ENCODE assay signal across 8 cellular contexts in the genomic region with DNA sequence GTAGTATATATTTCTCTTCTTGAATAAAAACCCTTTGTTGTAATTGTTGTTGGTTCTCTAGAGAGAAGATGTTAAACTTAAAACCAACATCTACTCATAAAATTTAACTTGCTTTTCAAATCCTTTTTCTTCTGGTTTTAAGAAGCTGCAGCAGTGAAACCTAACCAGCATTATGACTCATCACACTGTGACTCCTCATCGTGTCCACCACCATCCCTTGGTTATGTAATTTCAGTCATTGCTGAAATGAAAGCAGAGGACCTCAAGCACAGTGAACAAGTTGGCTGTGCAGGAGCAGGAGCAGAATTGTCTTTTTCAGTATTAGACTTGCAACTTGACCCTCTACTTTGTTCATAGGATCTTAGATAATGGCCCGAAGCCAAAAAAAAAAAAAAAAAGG.
A peak's percentile ranks its signal among the peaks of the same experiment; 100 is the strongest.
DNase-seq lines count a peak whose midpoint lies in the region; ATAC-seq and TF ChIP-seq lines count a peak whose summit lies in the region.

No MANE protein-coding gene starts in this region.

- H3K27ac ChIP-seq in upper lobe of right lung, result no peak overlapping the region

- no peak overlapping the region for H3K4me3 ChIP-seq in upper lobe of right lung

- ATAC-seq in GM19463 (IDR thresholded peaks at IDR 0.05; ENCODE audit: unreplicated experiment) (peak; percentile 100), HG03378 (IDR thresholded peaks at IDR 0.05; ENCODE audit: unreplicated experiment) (peak; percentile 99), upper lobe of right lung (peak; percentile 88)

- H3K36me3 ChIP-seq in upper lobe of right lung, result no peaks in the 10 kb centered on the region

- TF ChIP-seq CTCF in upper lobe of right lung (IDR thresholded peaks at IDR 0.05), result no peak

- no peaks in the 10 kb centered on the region for H3K27me3 ChIP-seq in upper lobe of right lung

- H3K9me3 ChIP-seq in upper lobe of right lung, result no peaks in the 10 kb centered on the region

- peak; percentile 82 for DNase-seq in DMS53 (lab: John Stamatoyannopoulos, UW)
- DNase-seq in astrocyte of the hippocampus (ENCODE audit: low read depth, low spot score), result peak; percentile 64
- DNase-seq in upper lobe of right lung, result no peak
- no peak for DNase-seq in stimulated activated CD4-positive, alpha-beta T cell treated with anti-CD3 and anti-CD28 coated beads, Interleukin-1b, Interleukin-23, amount 100 ng/mL, for 48 hours
- no peak for DNase-seq in stimulated activated CD4-positive, alpha-beta T cell treated with anti-CD3 and anti-CD28 coated beads, Interleukin-2, amount 100 ng/mL, for 24 hours
- DNase-seq in activated CD4-positive, alpha-beta T cell treated with anti-CD3 and anti-CD28 coated beads, Interleukin-2, amount 50 U/mL, for 48 hours, result no peak

- intact Hi-C loops in upper lobe of right lung (cut with DNase I), result no loop called here

- H3K4me1 ChIP-seq in upper lobe of right lung, result no peaks in the 10 kb centered on the region

Comparison
In these comparisons a context has a peak if more than half of its experiments do, and no peak if none do; other contexts are left out.
1. DNase-seq: peak in DMS53 (single experiment) and astrocyte of the hippocampus (single experiment); none in upper lobe of right lung (single experiment), stimulated activated CD4-positive, alpha-beta T cell treated with anti-CD3 and anti-CD28 coated beads, Interleukin-1b, Interleukin-23, amount 100 ng/mL, for 48 hours (single experiment), stimulated activated CD4-positive, alpha-beta T cell treated with anti-CD3 and anti-CD28 coated beads, Interleukin-2, amount 100 ng/mL, for 24 hours (0 of 2) and activated CD4-positive, alpha-beta T cell treated with anti-CD3 and anti-CD28 coated beads, Interleukin-2, amount 50 U/mL, for 48 hours (0 of 2).
2. Peak in every context shown above with its lines, with median percentiles within 50 percentile points of each other: ATAC-seq.